16 cellular contexts compared by ENCODE assay signal in genomic region chr10:79287973-79288715, GRCh38. TPM values are rescaled to one million over a fixed set of nuclear protein-coding genes. Genes with fewer than 3 reads are reported as not detected.
DNase-seq lines count a peak whose midpoint lies in the region; ATAC-seq and TF ChIP-seq lines count a peak whose summit lies in the region.
"Had no signal": no experiment of that assay in that cellular context is flagged by ENCODE, and none has a peak within 500 bp of the region (broad histone marks: within the 10 kb centered on the region; RNA-seq: fewer than 3 reads in every experiment).

No MANE protein-coding gene starts in this region.

- POLR2A ChIA-PET in activated CD4-positive, alpha-beta T cell treated with anti-CD3 and anti-CD28 coated beads, Interleukin-2, amount 10 ng/mL, durations not matched to agents 7 days and 5 days (lab: Charles Lee) = no interaction called here
- POLR2A ChIA-PET in naive thymus-derived CD8-positive, alpha-beta T cell (lab: Charles Lee) = interaction anchor here (1.7 kb wide), 1 partner anchor 34 kb away, joined by 5 read pairs; no protein-coding TSS in a partner anchor

- CTCF ChIA-PET in activated CD4-positive, alpha-beta T cell treated with anti-CD3 and anti-CD28 coated beads, Interleukin-2, amount 10 ng/mL, durations not matched to agents 7 days and 5 days (lab: Charles Lee) = interaction anchor here (0.7 to 2.6 kb wide), 4 partner anchors 12 to 40 kb away, joined by 3 to 7 read pairs (median 3); no protein-coding TSS in a partner anchor

- ATAC-seq in naive thymus-derived CD8-positive, alpha-beta T cell = no peak
- no peak for ATAC-seq in upper lobe of left lung (ENCODE audit: low FRiP score in 2 of 2)

- H3K4me1 ChIP-seq in upper lobe of left lung = peaks cover 38 to 62% (median 42%) of the 10 kb centered on the region in 4 donors

- H3K9me3 ChIP-seq in upper lobe of left lung = no peaks in the 10 kb centered on the region

- H3K27me3 Mint-ChIP-seq in activated CD4-positive, alpha-beta T cell treated with anti-CD3 and anti-CD28 coated beads, Interleukin-2, amount 10 ng/mL, durations not matched to agents 7 days and 5 days = no peaks in the 10 kb centered on the region
- H3K27me3 Mint-ChIP-seq in brain = no peaks in the 10 kb centered on the region
- H3K27me3 Mint-ChIP-seq in naive thymus-derived CD8-positive, alpha-beta T cell = no peaks in the 10 kb centered on the region

- TF ChIP-seq POLR2A in upper lobe of left lung (IDR thresholded peaks at IDR 0.05) = no peak

- DNase-seq in activated CD4-positive, alpha-beta T cell treated with anti-CD3 and anti-CD28 coated beads, Interleukin-2, amount 10 ng/mL, durations not matched to agents 7 days and 5 days = no peak
- no peak for DNase-seq in activated CD4-positive, alpha-beta T cell treated with anti-CD3 and anti-CD28 coated beads, Interleukin-2, amount 50 U/mL, for 48 hours
- DNase-seq in naive thymus-derived CD8-positive, alpha-beta T cell = no peak
- DNase-seq in upper lobe of left lung = peak in 1 of 2 donors; percentile 52
- no peak for DNase-seq in occipital lobe (lab: John Stamatoyannopoulos, UW)
- DNase-seq in cerebellar cortex (ENCODE audit: low spot score) = no peak
- DNase-seq in pons (ENCODE audit: low spot score) = no peak
- DNase-seq: activated CD4-positive, alpha-beta T cell treated with anti-CD3 and anti-CD28 coated beads for 1 hour; activated T-cell treated with anti-CD3 and anti-CD28 coated beads, Interleukin-2, amount 50 U/mL, for 48 hours; COR-L47; Kasumi-1; NCI-H1417 treated with DMSO at 0.1 percent for 48 hours; NCI-H2227 treated with DMSO at 0.1 percent for 48 hours; Right ventricle myocardium superior had no signal

- H3K27me3 ChIP-seq in upper lobe of left lung = no peaks in the 10 kb centered on the region

- no peak overlapping the region for H3K4me3 Mint-ChIP-seq in activated CD4-positive, alpha-beta T cell treated with anti-CD3 and anti-CD28 coated beads, Interleukin-2, amount 10 ng/mL, durations not matched to agents 7 days and 5 days
- no peak overlapping the region for H3K4me3 Mint-ChIP-seq in brain
- H3K4me3 Mint-ChIP-seq in naive thymus-derived CD8-positive, alpha-beta T cell = no peak overlapping the region

- H3K27ac ChIP-seq in upper lobe of left lung = peak overlapping the region in 3 of 4 donors; percentile 32 to 86 (median 35)

- peaks cover 5 to 72% (median 34%) of the 10 kb centered on the region in 4 donors for H3K36me3 ChIP-seq in upper lobe of left lung

- TF ChIP-seq CTCF in brain (conservative IDR thresholded peaks at IDR 0.05) (no peak), upper lobe of left lung (IDR thresholded peaks at IDR 0.05) (no peak)

- TF ChIP-seq EP300 in upper lobe of left lung (IDR thresholded peaks at IDR 0.05) = no peak

- no peak overlapping the region for H3K4me3 ChIP-seq in upper lobe of left lung
- H3K4me3 ChIP-seq: smooth muscle cell had no signal

- peaks cover 7% of the 10 kb centered on the region for H3K36me3 Mint-ChIP-seq in activated CD4-positive, alpha-beta T cell treated with anti-CD3 and anti-CD28 coated beads, Interleukin-2, amount 10 ng/mL, durations not matched to agents 7 days and 5 days (ENCODE audit: low read depth)
- peaks cover 49% of the 10 kb centered on the region for H3K36me3 Mint-ChIP-seq in brain
- H3K36me3 Mint-ChIP-seq in naive thymus-derived CD8-positive, alpha-beta T cell = peaks cover 0 to 10% (median 2%) of the 10 kb centered on the region in 3 donors

- 81 to 83% methylated on average over 9 to 12 of the region's 15 CpGs for WGBS in upper lobe of left lung, 2 donors

- H3K4me1 Mint-ChIP-seq in activated CD4-positive, alpha-beta T cell treated with anti-CD3 and anti-CD28 coated beads, Interleukin-2, amount 10 ng/mL, durations not matched to agents 7 days and 5 days = peaks cover 57% of the 10 kb centered on the region
- H3K4me1 Mint-ChIP-seq in brain = peaks cover 31% of the 10 kb centered on the region
- H3K4me1 Mint-ChIP-seq in naive thymus-derived CD8-positive, alpha-beta T cell = peaks cover 17 to 53% (median 40%) of the 10 kb centered on the region in 4 donors

- no peaks in the 10 kb centered on the region for H3K9me3 Mint-ChIP-seq in activated CD4-positive, alpha-beta T cell treated with anti-CD3 and anti-CD28 coated beads, Interleukin-2, amount 10 ng/mL, durations not matched to agents 7 days and 5 days
- H3K9me3 Mint-ChIP-seq in brain = no peaks in the 10 kb centered on the region
- no peaks in the 10 kb centered on the region for H3K9me3 Mint-ChIP-seq in naive thymus-derived CD8-positive, alpha-beta T cell

- H3K27ac Mint-ChIP-seq in activated CD4-positive, alpha-beta T cell treated with anti-CD3 and anti-CD28 coated beads, Interleukin-2, amount 10 ng/mL, durations not matched to agents 7 days and 5 days = peak overlapping the region; percentile 37
- peak overlapping the region in 4 of 5 experiments; percentile 49 to 93 (median 78) for H3K27ac Mint-ChIP-seq in brain
- H3K27ac Mint-ChIP-seq in naive thymus-derived CD8-positive, alpha-beta T cell = peak overlapping the region in 7 of 10 donors; percentile 11 to 93 (median 69)

RNA-seq across cellular contexts. Expression of gene PPIF, which starts 59.1 kb away (rescaled TPM):
- 10 to 100 TPM; 53.7 to 56.7 TPM for total RNA-seq in activated CD4-positive, alpha-beta T cell treated with anti-CD3 and anti-CD28 coated beads, Interleukin-2, amount 10 ng/mL, durations not matched to agents 7 days and 5 days
- polyA plus RNA-seq in brain (ENCODE audit: insufficient read depth, low read depth, low replicate concordance) = 142 TPM
- total RNA-seq in naive thymus-derived CD8-positive, alpha-beta T cell = 10 to 100 TPM; 29.1 to 33.8 TPM
- polyA plus RNA-seq in naive thymus-derived CD8-positive, alpha-beta T cell = 10 to 100 TPM in 1 of 3 donors, 1 to 10 TPM in 2; 7.9 to 10.9 (median 8.6) TPM
- 10 to 100 TPM; 19.3 to 46.5 (median 31.2) TPM for total RNA-seq in upper lobe of left lung
- 5.8 TPM for total RNA-seq in occipital lobe
